ENCODE assay signal across 1 cellular context in the genomic region with DNA sequence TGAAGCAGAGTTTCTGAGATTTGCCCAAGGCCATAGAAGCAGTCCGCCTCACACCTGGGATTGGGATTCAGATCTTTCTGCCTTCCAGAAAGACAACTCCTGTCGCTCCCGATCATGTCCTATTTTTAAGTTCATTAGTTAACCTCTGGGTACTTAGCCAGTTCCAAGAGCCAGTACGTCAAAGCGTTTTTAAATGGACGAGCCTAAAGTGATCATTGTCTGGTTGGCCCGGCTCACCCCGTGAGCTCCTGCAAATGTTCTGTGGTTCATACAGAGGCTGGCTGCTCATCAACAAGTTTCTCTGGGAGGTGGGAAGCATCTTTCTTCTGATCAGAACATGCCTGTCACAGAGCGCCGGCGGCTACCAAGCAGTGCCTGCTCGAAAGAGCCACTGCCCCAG.
TF ChIP-seq lines count a peak whose summit lies in the region.

No MANE protein-coding gene starts in this region.

TF ChIP-seq in WTC11, 78 proteins besides CTCF, POLR2A, EP300 and RAD21 (continued from another document):
- TF ChIP-seq, protein P1, sequence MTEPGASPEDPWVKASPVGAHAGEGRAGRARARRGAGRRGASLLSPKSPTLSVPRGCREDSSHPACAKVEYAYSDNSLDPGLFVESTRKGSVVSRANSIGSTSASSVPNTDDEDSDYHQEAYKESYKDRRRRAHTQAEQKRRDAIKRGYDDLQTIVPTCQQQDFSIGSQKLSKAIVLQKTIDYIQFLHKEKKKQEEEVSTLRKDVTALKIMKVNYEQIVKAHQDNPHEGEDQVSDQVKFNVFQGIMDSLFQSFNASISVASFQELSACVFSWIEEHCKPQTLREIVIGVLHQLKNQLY (CRISPR knock-in tag; IDR thresholded peaks at IDR 0.05): no peak
- TF ChIP-seq, protein P2, sequence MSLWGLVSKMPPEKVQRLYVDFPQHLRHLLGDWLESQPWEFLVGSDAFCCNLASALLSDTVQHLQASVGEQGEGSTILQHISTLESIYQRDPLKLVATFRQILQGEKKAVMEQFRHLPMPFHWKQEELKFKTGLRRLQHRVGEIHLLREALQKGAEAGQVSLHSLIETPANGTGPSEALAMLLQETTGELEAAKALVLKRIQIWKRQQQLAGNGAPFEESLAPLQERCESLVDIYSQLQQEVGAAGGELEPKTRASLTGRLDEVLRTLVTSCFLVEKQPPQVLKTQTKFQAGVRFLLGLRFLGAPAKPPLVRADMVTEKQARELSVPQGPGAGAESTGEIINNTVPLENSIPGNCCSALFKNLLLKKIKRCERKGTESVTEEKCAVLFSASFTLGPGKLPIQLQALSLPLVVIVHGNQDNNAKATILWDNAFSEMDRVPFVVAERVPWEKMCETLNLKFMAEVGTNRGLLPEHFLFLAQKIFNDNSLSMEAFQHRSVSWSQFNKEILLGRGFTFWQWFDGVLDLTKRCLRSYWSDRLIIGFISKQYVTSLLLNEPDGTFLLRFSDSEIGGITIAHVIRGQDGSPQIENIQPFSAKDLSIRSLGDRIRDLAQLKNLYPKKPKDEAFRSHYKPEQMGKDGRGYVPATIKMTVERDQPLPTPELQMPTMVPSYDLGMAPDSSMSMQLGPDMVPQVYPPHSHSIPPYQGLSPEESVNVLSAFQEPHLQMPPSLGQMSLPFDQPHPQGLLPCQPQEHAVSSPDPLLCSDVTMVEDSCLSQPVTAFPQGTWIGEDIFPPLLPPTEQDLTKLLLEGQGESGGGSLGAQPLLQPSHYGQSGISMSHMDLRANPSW (CRISPR knock-in tag; conservative IDR thresholded peaks at IDR 0.05; ENCODE audit: low read depth): no peak
- TF ChIP-seq NR1H2 (CRISPR knock-in tag; IDR thresholded peaks at IDR 0.05) (no peak), TCF7 (CRISPR knock-in tag; IDR thresholded peaks at IDR 0.05; ENCODE audit: low read depth) (no peak), ZNF671 (CRISPR knock-in tag; IDR thresholded peaks at IDR 0.05) (no peak)
- TF ChIP-seq, protein P3, sequence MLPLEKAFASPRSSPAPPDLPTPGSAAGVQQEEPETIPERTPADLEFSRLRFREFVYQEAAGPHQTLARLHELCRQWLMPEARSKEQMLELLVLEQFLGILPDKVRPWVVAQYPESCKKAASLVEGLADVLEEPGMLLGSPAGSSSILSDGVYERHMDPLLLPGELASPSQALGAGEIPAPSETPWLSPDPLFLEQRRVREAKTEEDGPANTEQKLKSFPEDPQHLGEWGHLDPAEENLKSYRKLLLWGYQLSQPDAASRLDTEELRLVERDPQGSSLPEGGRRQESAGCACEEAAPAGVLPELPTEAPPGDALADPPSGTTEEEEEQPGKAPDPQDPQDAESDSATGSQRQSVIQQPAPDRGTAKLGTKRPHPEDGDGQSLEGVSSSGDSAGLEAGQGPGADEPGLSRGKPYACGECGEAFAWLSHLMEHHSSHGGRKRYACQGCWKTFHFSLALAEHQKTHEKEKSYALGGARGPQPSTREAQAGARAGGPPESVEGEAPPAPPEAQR (CRISPR knock-in tag; IDR thresholded peaks at IDR 0.05): no peak
